28 cellular contexts compared by ENCODE assay signal in genomic region chr17:56514264-56514663, GRCh38.
"Had no signal": no experiment of that assay in that cellular context is flagged by ENCODE, and none has a peak within 500 bp of the region (broad histone marks: within the 10 kb centered on the region; RNA-seq: fewer than 3 reads in every experiment).

No MANE protein-coding gene starts in this region.

- H3K9me3 ChIP-seq: ascending aorta, breast epithelium, colonic mucosa had no signal

- H3K4me1 ChIP-seq: ascending aorta, breast epithelium, colonic mucosa had no signal

- DNase-seq: activated CD4-positive, alpha-beta memory T cell treated with anti-CD3 and anti-CD28 coated beads, Interleukin-2, amount 10 ng/mL, durations not matched to agents 7 days and 5 days; activated CD4-positive, alpha-beta T cell treated with anti-CD3 and anti-CD28 coated beads for 36 hours; activated CD4-positive, alpha-beta T cell treated with anti-CD3 and anti-CD28 coated beads, Interleukin-2, amount 10 ng/mL, durations not matched to agents 24 days and 14 days; activated CD4-positive, CD25-positive, alpha-beta regulatory T cell; activated CD4-positive, CD25-positive, alpha-beta regulatory T cell treated with anti-CD3 and anti-CD28 coated beads, Interleukin-2, amount 50 U/mL, for 72 hours; activated CD8-positive, alpha-beta memory T cell treated with anti-CD3 and anti-CD28 coated beads, Interleukin-2, amount 50 U/mL, for 48 hours; activated gamma-delta T cell; activated naive CD4-positive, alpha-beta T cell; activated naive CD4-positive, alpha-beta T cell treated with anti-CD3 and anti-CD28 coated beads, Interleukin-2, amount 10 ng/mL, durations not matched to agents 7 days and 5 days; activated naive CD8-positive, alpha-beta T cell treated with anti-CD3 and anti-CD28 coated beads, Interleukin-2, amount 10 ng/mL, durations not matched to agents 7 days and 5 days; activated T-cell treated with anti-CD3 and anti-CD28 coated beads for 4 hours; activated T-cell treated with anti-CD3 and anti-CD28 coated beads, Interleukin-2, amount 50 U/mL, for 24 hours; activated T-cell treated with anti-CD3 and anti-CD28 coated beads, Interleukin-2, amount 50 U/mL, for 72 hours; central memory CD4-positive, alpha-beta T cell; cerebellar nuclear complex; colonic mucosa; effector CD8-positive, alpha-beta T cell; foreskin fibroblast; head of caudate nucleus; T-helper 17 cell had no signal

- H3K27ac ChIP-seq: ascending aorta, breast epithelium, cardiac muscle cell, colonic mucosa, epithelial cell of prostate had no signal

- FAIRE-seq: endometrium, endothelial cell of umbilical vein, frontal cortex had no signal

- H3K4me3 ChIP-seq: ascending aorta, breast epithelium, cardiac muscle cell, colonic mucosa had no signal

- H3K27me3 ChIP-seq: ascending aorta, breast epithelium, cardiac muscle cell, colonic mucosa had no signal

- H3K36me3 ChIP-seq: ascending aorta, breast epithelium, cardiac muscle cell, colonic mucosa had no signal

- ATAC-seq: activated CD4-positive, alpha-beta T cell treated with anti-CD3 and anti-CD28 coated beads for 36 hours; activated naive CD4-positive, alpha-beta T cell treated with anti-CD3 and anti-CD28 coated beads, Interleukin-2, amount 50 U/mL, for 72 hours; activated T-cell treated with anti-CD3 and anti-CD28 coated beads, Interleukin-2, amount 50 U/mL, for 72 hours; T-helper 17 cell had no signal
